In genomic region chr10:44968101-44968886, GRCh38 we compare ENCODE assay signal across 9 cellular contexts. TPM values are rescaled to one million over a fixed set of nuclear protein-coding genes. Genes with fewer than 3 reads are reported as not detected.
A peak's percentile ranks its signal among the peaks of the same experiment; 100 is the strongest.
DNase-seq lines count a peak whose midpoint lies in the region; ATAC-seq and TF ChIP-seq lines count a peak whose summit lies in the region.
"Had no signal": no experiment of that assay in that cellular context is flagged by ENCODE, and none has a peak within 500 bp of the region (broad histone marks: within the 10 kb centered on the region; RNA-seq: fewer than 3 reads in every experiment).

No MANE protein-coding gene starts in this region.

- peaks cover 12 to 23% of the 10 kb centered on the region in 2 experiments; a peak in 1 of 4 replicates for H3K4me1 ChIP-seq in SK-N-SH (ENCODE audit: control insufficient read depth in 1 of 2, insufficient read depth in 2 of 2, low read depth in 1 of 2, low read length in 1 of 2)

- H3K27me3 Mint-ChIP-seq in CD14-positive monocyte (ENCODE audit: low read depth in 3 of 3) (no peaks in the 10 kb centered on the region), neural crest cell (ENCODE audit: low read depth) (no peaks in the 10 kb centered on the region), nephron progenitor cell (ENCODE audit: low read depth, poor library complexity) (peaks cover 13% of the 10 kb centered on the region)
- no peaks in the 10 kb centered on the region for H3K27me3 Mint-ChIP-seq in effector memory CD8-positive, alpha-beta T cell

- no peak overlapping the region for H2AFZ ChIP-seq in SK-N-SH (ENCODE audit: low read depth)

- H3K9me3 Mint-ChIP-seq in CD14-positive monocyte (peaks cover 0 to 3% (median 0%) of the 10 kb centered on the region in 7 donors), neural crest cell (no peaks in the 10 kb centered on the region), nephron progenitor cell (no peaks in the 10 kb centered on the region)
- H3K9me3 Mint-ChIP-seq in effector memory CD8-positive, alpha-beta T cell = no peaks in the 10 kb centered on the region

- no peak overlapping the region for H3K9ac ChIP-seq in SK-N-SH

- 84% methylated on average over 6 of the region's 8 CpGs for WGBS in SK-N-SH (ENCODE audit: low lambda C conversion rate)

- no peaks in the 10 kb centered on the region for H3K9me3 ChIP-seq in SK-N-SH

- CTCF ChIA-PET in SK-N-SH (lab: Yijun Ruan, JAX) = interaction anchor here (0.7 to 9.6 kb wide), 2 partner anchors 10 to 35 kb away, joined by 4 to 81 read pairs; partner anchors contain the start of gene DEPP1

- H3K27me3 ChIP-seq in SK-N-SH (ENCODE audit: insufficient read depth) = no peaks in the 10 kb centered on the region

- POLR2A ChIA-PET in SK-N-SH (lab: Yijun Ruan, JAX) = no interaction called here

- H3K4me3 Mint-ChIP-seq in CD14-positive monocyte (peak overlapping the region; percentile 65 to 84), neural crest cell (no peak overlapping the region), nephron progenitor cell (no peak overlapping the region)
- H3K4me3 Mint-ChIP-seq in effector memory CD8-positive, alpha-beta T cell = peak overlapping the region; percentile 40 to 74

- no peak for TF ChIP-seq EP300 in SK-N-SH (IDR thresholded peaks at IDR 0.05; ENCODE audit: borderline replicate concordance in 1 of 2, low read depth in 1 of 2, low read length in 1 of 2)

- no peak for TF ChIP-seq RAD21 in SK-N-SH (IDR thresholded peaks at IDR 0.05; ENCODE audit: low read length)

- ATAC-seq in effector memory CD8-positive, alpha-beta T cell (replicated peaks) = peak; percentile 94

- H3K27ac Mint-ChIP-seq in CD14-positive monocyte (peak overlapping the region; percentile 83 to 98 (median 94)), neural crest cell (ENCODE audit: unreplicated experiment) (peak overlapping the region; percentile 1), nephron progenitor cell (no peak overlapping the region)
- H3K27ac Mint-ChIP-seq in effector memory CD8-positive, alpha-beta T cell = peak overlapping the region; percentile 7 to 85

- H3K4me2 ChIP-seq in SK-N-SH = no peak overlapping the region

- H3K27ac ChIP-seq in SK-N-SH (ENCODE audit: low read depth in 2 of 2, low read length in 1 of 2) = no peak overlapping the region
- H3K27ac ChIP-seq: WERI-Rb-1 had no signal

- H3K79me2 ChIP-seq in SK-N-SH (ENCODE audit: insufficient read depth) = no peaks in the 10 kb centered on the region

- H4K20me1 ChIP-seq in SK-N-SH (ENCODE audit: insufficient read depth) = no peaks in the 10 kb centered on the region

- intact Hi-C loops in CD14-positive monocyte (cut with micrococcal nuclease) = loop anchor here in 1 of 2 donors (10.0 kb wide), 2 partner anchors 407 to 1057 kb away; partner anchors contain the start of gene ALOX5

- H3K4me3 ChIP-seq in SK-N-SH (ENCODE audit: low read depth in 2 of 2, low read length in 1 of 2) = no peak overlapping the region

- H3K4me1 Mint-ChIP-seq in CD14-positive monocyte (peaks cover 97% of the 10 kb centered on the region), neural crest cell (peaks cover 55% of the 10 kb centered on the region), nephron progenitor cell (peaks cover 61% of the 10 kb centered on the region)
- peaks cover 31 to 37% of the 10 kb centered on the region in 2 donors for H3K4me1 Mint-ChIP-seq in effector memory CD8-positive, alpha-beta T cell (ENCODE audit: low read depth in 2 of 2)

- peaks cover 0 to 11% of the 10 kb centered on the region in 2 experiments for H3K36me3 ChIP-seq in SK-N-SH (replicated peaks in 1 of 2; ENCODE audit: control insufficient read depth in 1 of 2, insufficient read depth in 2 of 2, low read length in 1 of 2)

- no peaks in the 10 kb centered on the region for H3K9me2 ChIP-seq in SK-N-SH

- TF ChIP-seq CTCF in CD14-positive monocyte (IDR thresholded peaks at IDR 0.05) (no peak), neural crest cell (conservative IDR thresholded peaks at IDR 0.05) (no peak), nephron progenitor cell (IDR thresholded peaks at IDR 0.05) (no peak), SK-N-SH (IDR thresholded peaks at IDR 0.05) (no peak)

- DNase-seq in CD14-positive monocyte (ENCODE audit: low spot score) (peak; percentile 91), OCI-M1 (lab: John Stamatoyannopoulos, UW) (peak; percentile 22), neural crest cell (ENCODE audit: low read depth, low spot score) (no peak), nephron progenitor cell (no peak), SK-N-SH (no peak), NCI-H2171 (lab: John Stamatoyannopoulos, UW) (no peak), NCI-H2227 (lab: John Stamatoyannopoulos, UW; ENCODE audit: unreplicated experiment) (no peak)
- peak; percentile 42 to 57 (median 48) for DNase-seq in effector memory CD8-positive, alpha-beta T cell
- DNase-seq: WERI-Rb-1 had no signal

- H3K36me3 Mint-ChIP-seq in CD14-positive monocyte (peaks cover 53 to 73% of the 10 kb centered on the region in 2 donors), neural crest cell (ENCODE audit: low read depth) (peaks cover 5% of the 10 kb centered on the region), nephron progenitor cell (ENCODE audit: low read depth) (peaks cover 34% of the 10 kb centered on the region)
- H3K36me3 Mint-ChIP-seq in effector memory CD8-positive, alpha-beta T cell (ENCODE audit: insufficient read depth) = no peaks in the 10 kb centered on the region

- H3F3A ChIP-seq in SK-N-SH (replicated peaks; ENCODE audit: insufficient read depth) = no peaks in the 10 kb centered on the region

TF ChIP-seq in SK-N-SH, 30 proteins besides CTCF, POLR2A, EP300 and RAD21:
- TF ChIP-seq TAF1 (IDR thresholded peaks at IDR 0.05; ENCODE audit: borderline replicate concordance, low read depth, low read length) (no peak), ZBTB33 (IDR thresholded peaks at IDR 0.05; ENCODE audit: borderline replicate concordance, low read depth) (no peak), FOXJ3 (CRISPR knock-in tag; IDR thresholded peaks at IDR 0.05) (no peak), SMC3 (IDR thresholded peaks at IDR 0.05; ENCODE audit: low read depth, low read length) (no peak)
TF ChIP-seq in SK-N-SH: peak in this region for 0.

RNA-seq across cellular contexts. Expression of gene RASSF4, which starts 8.7 kb away (rescaled TPM):
- 100 to 1,000 TPM; 117 to 120 TPM for polyA plus RNA-seq in CD14-positive monocyte
- total RNA-seq in neural crest cell = 16.4 and 18.6 TPM in 2 replicates
- 11.0 and 14.1 TPM in 2 replicates for polyA plus RNA-seq in SK-N-SH (2012; rRNA removed)
- 4.6 and 5.5 TPM in 2 replicates for polyA plus RNA-seq in SK-N-SH (2012; cell fraction: cytosol; rRNA removed)
- polyA plus RNA-seq in SK-N-SH (2012; cell fraction: nucleus; rRNA removed) = 70.4 and 80.8 TPM in 2 replicates

RNA-seq across cellular contexts. Expression of gene DEPP1, which starts 10.3 kb away (rescaled TPM):
- polyA plus RNA-seq in CD14-positive monocyte = not detected
- total RNA-seq in neural crest cell = 0.50 and 1.1 TPM in 2 replicates
- 5.3 and 6.1 TPM in 2 replicates for polyA plus RNA-seq in SK-N-SH (2012; rRNA removed)
- 3.2 and 4.1 TPM in 2 replicates for polyA plus RNA-seq in SK-N-SH (2012; cell fraction: cytosol; rRNA removed)
- polyA plus RNA-seq in SK-N-SH (2012; cell fraction: nucleus; rRNA removed) = 8.7 and 9.0 TPM in 2 replicates

RNA-seq across cellular contexts. Expression of gene ZNF22, which starts 32.4 kb away (rescaled TPM):
- polyA plus RNA-seq in CD14-positive monocyte (10 to 100 TPM; 10.4 to 14.6 TPM), SK-N-SH (2012; rRNA removed) (10.2 and 13.2 TPM in 2 replicates)
- 51.0 and 52.8 TPM in 2 replicates for total RNA-seq in neural crest cell
- 17.1 and 20.7 TPM in 2 replicates for polyA plus RNA-seq in SK-N-SH (2012; cell fraction: cytosol; rRNA removed)
- polyA plus RNA-seq in SK-N-SH (2012; cell fraction: nucleus; rRNA removed) = 2.3 and 5.2 TPM in 2 replicates

RNA-seq across cellular contexts. Expression of gene TMEM72, which starts 57.2 kb away (rescaled TPM):
- not detected for polyA plus RNA-seq in CD14-positive monocyte
- total RNA-seq in neural crest cell = not detected in 2 replicates
- polyA plus RNA-seq in SK-N-SH (2012; rRNA removed) = not detected in 2 replicates
- not detected in 2 replicates for polyA plus RNA-seq in SK-N-SH (2012; cell fraction: cytosol; rRNA removed)
- polyA plus RNA-seq in SK-N-SH (2012; cell fraction: nucleus; rRNA removed) = not detected in 2 replicates

Comparison
In these comparisons a context has a peak if more than half of its experiments do, and no peak if none do; other contexts are left out.
1. DNase-seq: peak in CD14-positive monocyte (single experiment), OCI-M1 (single experiment) and effector memory CD8-positive, alpha-beta T cell (3 of 3); none in neural crest cell (single experiment), nephron progenitor cell (single experiment), SK-N-SH (single experiment), NCI-H2171 (single experiment) and NCI-H2227 (single experiment).
2. H3K4me3 Mint-ChIP-seq: peak in CD14-positive monocyte (2 of 2) and effector memory CD8-positive, alpha-beta T cell (2 of 2); none in neural crest cell (single experiment) and nephron progenitor cell (single experiment).